7 cellular contexts compared by ENCODE assay signal in genomic region chrX:89759076-89759685, GRCh38.
DNase-seq lines count a peak whose midpoint lies in the region; ATAC-seq, FAIRE-seq and TF ChIP-seq lines count a peak whose summit lies in the region.
"Not testable (repeated sequence)": the region's sequence is repeated elsewhere in the genome, so short reads cannot be mapped to it uniquely, and the experiment has no call there.

No MANE protein-coding gene starts in this region.

- H4K20me1 ChIP-seq in DOHH2 (ENCODE audit: control insufficient read depth, insufficient read depth, low read depth, low read length); GM23338 (replicated peaks; ENCODE audit: insufficient read depth); OCI-LY3 (ENCODE audit: insufficient read depth, low read length); H1 (replicated peaks in 1 of 2; ENCODE audit: control insufficient read depth in 1 of 2, insufficient read depth in 2 of 2, low read length in 2 of 2); neural progenitor cell (ENCODE audit: low read depth): not testable (repeated sequence)

- DNase-seq in GM23338 (ENCODE audit: low spot score) (peak; percentile 1), HT-29 (ENCODE audit: low spot score) (peak; percentile 6), H1 (ENCODE audit: low read depth in 1 of 2, low spot score in 2 of 2) (peak in 1 of 2 experiments; percentile 41)
- not testable (repeated sequence) for DNase-seq in neural progenitor cell (ENCODE audit: low spot score)

- not testable (repeated sequence) for TF ChIP-seq EP300 in H1 (IDR thresholded peaks at IDR 0.05; ENCODE audit: borderline replicate concordance in 1 of 2, low read depth in 2 of 2, low read length in 2 of 2)

- POLR2A ChIA-PET in H1 (lab: Charles Lee; ENCODE audit: partially characterized antibody): not testable (repeated sequence)

- H3K9me3 Mint-ChIP-seq in GM23338: peaks cover 46% of the 10 kb centered on the region
- peaks cover 15% of the 10 kb centered on the region for H3K9me3 Mint-ChIP-seq in neural progenitor cell

- not testable (repeated sequence) for H3K27me3 ChIP-seq in DOHH2 (ENCODE audit: control insufficient read depth, low read length); GM23338 (ENCODE audit: insufficient read depth); OCI-LY3 (ENCODE audit: low read depth, low read length); H1 (replicated peaks in 1 of 4; ENCODE audit: control insufficient read depth in 3 of 4, extremely low read depth in 1 of 4, insufficient read depth in 3 of 4, low read length in 3 of 4); neural progenitor cell

- not testable (repeated sequence) for H3K23ac ChIP-seq in H1 (ENCODE audit: insufficient read length)

- H3K23me2 ChIP-seq in H1 (ENCODE audit: low read depth, low read length): not testable (repeated sequence)

- peak; percentile 14 to 28; a peak in 2 of 4 replicates for TF ChIP-seq RAD21 in H1 (IDR thresholded peaks at IDR 0.05 in 1 of 2, conservative IDR thresholded peaks at IDR 0.05 in 1 of 2; ENCODE audit: low read depth in 2 of 2, low read length in 2 of 2)

- not testable (repeated sequence) for H3K4ac ChIP-seq in H1 (replicated peaks; ENCODE audit: insufficient read length, low read depth, low read length)

- not testable (repeated sequence) for TF ChIP-seq POLR2A in H1 (IDR thresholded peaks at IDR 0.05; ENCODE audit: control extremely low read depth in 1 of 2, low read depth in 2 of 2, low read length in 2 of 2)

- H3K4me2 ChIP-seq in DOHH2 (ENCODE audit: low read length); GM23338; OCI-LY3 (ENCODE audit: low read length); H1 (ENCODE audit: insufficient read depth in 1 of 2, low read depth in 2 of 2, low read length in 2 of 2); neural progenitor cell: not testable (repeated sequence)

- not testable (repeated sequence) for H3K9ac ChIP-seq in OCI-LY3 (ENCODE audit: low read length); H1 (replicated peaks in 1 of 4; ENCODE audit: extremely low read depth in 1 of 4, low read depth in 3 of 4, low read length in 3 of 4); neural progenitor cell

- not testable (repeated sequence) for H3K36me3 ChIP-seq in DOHH2 (ENCODE audit: control insufficient read depth, low read length); GM23338 (ENCODE audit: insufficient read depth); OCI-LY3 (replicated peaks; ENCODE audit: low read depth, low read length); H1 (ENCODE audit: control insufficient read depth in 2 of 4, insufficient read depth in 4 of 4, low read length in 3 of 4); neural progenitor cell

- not testable (repeated sequence) for H3K18ac ChIP-seq in H1 (ENCODE audit: extremely low read depth, low read length)

- TF ChIP-seq CTCF in DOHH2 (IDR thresholded peaks at IDR 0.05; ENCODE audit: low read depth, low read length, poor library complexity, severe bottlenecking): peak; percentile 15
- TF ChIP-seq CTCF in GM23338 (conservative IDR thresholded peaks at IDR 0.05; ENCODE audit: low read depth in 2 of 2): peak in 1 of 2 experiments; percentile 51; a peak in 2 of 4 replicates
- peak; percentile 11; the same call in 1 of the 2 replicates for TF ChIP-seq CTCF in OCI-LY3 (IDR thresholded peaks at IDR 0.05; ENCODE audit: low read depth, low read length)
- 0 out of 2 replicates have a peak, but pooled peaks have one; percentile 17 for TF ChIP-seq CTCF in VCaP (conservative IDR thresholded peaks at IDR 0.05)
- not testable (repeated sequence) for TF ChIP-seq CTCF in H1 (IDR thresholded peaks at IDR 0.05; ENCODE audit: control extremely low read depth in 1 of 3, insufficient read depth in 1 of 3, low read depth in 1 of 3, low read length in 3 of 3)
- peak; percentile 18 for TF ChIP-seq CTCF in neural progenitor cell (IDR thresholded peaks at IDR 0.05)

- H3K9me2 ChIP-seq in DOHH2 (replicated peaks; ENCODE audit: control insufficient read depth, low read length); GM23338 (ENCODE audit: insufficient read depth): not testable (repeated sequence)

- H3K79me2 ChIP-seq in DOHH2 (ENCODE audit: control insufficient read depth, low read length); GM23338 (replicated peaks; ENCODE audit: insufficient read depth); OCI-LY3 (ENCODE audit: low read length); H1 (ENCODE audit: control insufficient read depth in 1 of 2, insufficient read depth in 2 of 2, low read length in 2 of 2); neural progenitor cell (ENCODE audit: low read depth): not testable (repeated sequence)

- H4K8ac ChIP-seq in H1 (ENCODE audit: extremely low read depth, insufficient read depth, low read length): not testable (repeated sequence)

- H2BK12ac ChIP-seq in H1 (ENCODE audit: low read depth, low read length): not testable (repeated sequence)

- 0 out of 2 replicates have a peak overlapping the region, but pooled peaks have one; percentile 65 for H3K27ac Mint-ChIP-seq in GM23338
- H3K27ac Mint-ChIP-seq in neural progenitor cell: not testable (repeated sequence)

- not testable (repeated sequence) for H3K9me3 ChIP-seq in DOHH2 (ENCODE audit: control insufficient read depth, insufficient read depth, low read length); OCI-LY3 (ENCODE audit: insufficient read depth, low read length); H1 (ENCODE audit: insufficient read depth in 2 of 2, low read depth in 1 of 2, low read length in 1 of 2); neural progenitor cell (ENCODE audit: low read depth)

- H3K79me1 ChIP-seq in H1 (ENCODE audit: low read depth, low read length): not testable (repeated sequence)

- H3K4me3 Mint-ChIP-seq in GM23338, neural progenitor cell: not testable (repeated sequence)

- not testable (repeated sequence) for H3K4me1 Mint-ChIP-seq in GM23338, neural progenitor cell

- CTCF ChIA-PET in H1 (lab: Charles Lee; ENCODE audit: partially characterized antibody): not testable (repeated sequence)

- not testable (repeated sequence) for H3K14ac ChIP-seq in H1 (ENCODE audit: insufficient read length)

- ATAC-seq in GM23338: not testable (repeated sequence)

- H2BK120ac ChIP-seq in H1 (replicated peaks; ENCODE audit: low read depth, low read length): not testable (repeated sequence)

- not testable (repeated sequence) for H3K56ac ChIP-seq in H1 (replicated peaks; ENCODE audit: insufficient read length, low read depth, low read length)

- not testable (repeated sequence) for H3F3A ChIP-seq in DOHH2 (ENCODE audit: control insufficient read depth, insufficient read depth); GM23338 (replicated peaks; ENCODE audit: low read depth); neural progenitor cell (ENCODE audit: low read depth)

- H2BK5ac ChIP-seq in H1 (ENCODE audit: low read depth, low read length): not testable (repeated sequence)

- peaks cover 45% of the 10 kb centered on the region; the same call in 2 of the 3 replicates for H3K36me3 Mint-ChIP-seq in GM23338 (ENCODE audit: low read depth)
- H3K36me3 Mint-ChIP-seq in neural progenitor cell: not testable (repeated sequence)

- H3K27ac ChIP-seq in DOHH2 (ENCODE audit: low read depth, low read length); GM23338 (ENCODE audit: low read depth); OCI-LY3 (ENCODE audit: low read length); VCaP; H1 (ENCODE audit: low read depth, low read length); neural progenitor cell: not testable (repeated sequence)

- 83% methylated on average over 2 of the region's 5 CpGs; no CpG with 5 or more reads in 1 of the 2 experiments for WGBS in H1 (ENCODE audit: extremely low coverage in 1 of 2, insufficient coverage in 1 of 2, insufficient read length in 1 of 2, insufficient replicate concordance in 2 of 2, low coverage in 1 of 2, low lambda C conversion rate in 2 of 2, missing lambda C conversion rate in 1 of 2), 2 experiments

- not testable (repeated sequence) for H4K5ac ChIP-seq in H1 (ENCODE audit: insufficient read length, low read depth, low read length)

- not testable (repeated sequence) for H2AK5ac ChIP-seq in H1 (ENCODE audit: low read depth, low read length)

- not testable (repeated sequence) for H3K4me3 ChIP-seq in DOHH2 (ENCODE audit: low read length); GM23338; OCI-LY3 (ENCODE audit: low read length); H1 (ENCODE audit: extremely low read depth in 1 of 4, insufficient read depth in 2 of 4, low read depth in 3 of 4, low read length in 4 of 4); neural progenitor cell

- not testable (repeated sequence) for H3K4me1 ChIP-seq in DOHH2 (ENCODE audit: control insufficient read depth, low read length); GM23338 (ENCODE audit: insufficient read depth); OCI-LY3 (ENCODE audit: low read length); H1 (replicated peaks in 1 of 4; ENCODE audit: control insufficient read depth in 3 of 4, insufficient read depth in 4 of 4, low read length in 3 of 4); neural progenitor cell

- not testable (repeated sequence) for H2BK15ac ChIP-seq in H1 (ENCODE audit: low read length)

- H2AFZ ChIP-seq in GM23338; OCI-LY3 (ENCODE audit: low read depth, low read length); H1 (ENCODE audit: low read length); neural progenitor cell (replicated peaks): not testable (repeated sequence)

- not testable (repeated sequence) for H2BK20ac ChIP-seq in H1 (ENCODE audit: low read length)

- H3K27me3 Mint-ChIP-seq in GM23338 (ENCODE audit: insufficient read depth, low read depth, poor library complexity); neural progenitor cell (ENCODE audit: insufficient read depth, low read depth): not testable (repeated sequence)

- peak; percentile 100 for FAIRE-seq in H1 (lab: Jason Lieb, UNC)

- H4K91ac ChIP-seq in H1 (replicated peaks; ENCODE audit: insufficient read length, low read length): not testable (repeated sequence)
